In the genomic region with DNA sequence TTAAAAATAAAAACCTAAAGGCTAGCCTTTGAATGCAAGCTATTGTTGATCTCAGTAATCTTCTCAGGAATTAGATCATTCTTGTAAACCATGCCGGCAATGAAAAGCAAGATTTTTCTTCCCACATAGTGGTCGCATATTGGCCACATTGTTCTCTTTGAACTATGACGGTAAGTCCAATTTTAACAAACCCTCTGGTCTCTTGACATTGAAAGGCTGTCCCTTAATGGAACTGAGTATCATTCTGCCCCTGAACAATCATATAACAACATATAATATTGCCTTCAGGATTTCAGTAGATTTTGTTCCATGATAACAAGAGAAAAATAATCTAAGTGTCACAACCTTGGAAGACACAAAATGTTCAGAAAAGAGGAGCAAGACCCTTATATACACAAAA, we compare ENCODE assay signal across 29 cellular contexts. TPM values are rescaled to one million over a fixed set of nuclear protein-coding genes. Genes with fewer than 3 reads are reported as not detected.
"Had no signal": no experiment of that assay in that cellular context is flagged by ENCODE, and none has a peak within 500 bp of the region (broad histone marks: within the 10 kb centered on the region; RNA-seq: fewer than 3 reads in every experiment).

No MANE protein-coding gene starts in this region.

- ATAC-seq: activated CD4-positive, CD25-positive, alpha-beta regulatory T cell treated with anti-CD3 and anti-CD28 coated beads, Interleukin-2, amount 50 U/mL, for 24 hours; activated CD8-positive, alpha-beta T cell treated with anti-CD3 and anti-CD28 coated beads for 36 hours; activated naive CD8-positive, alpha-beta T cell treated with anti-CD3 and anti-CD28 coated beads, Interleukin-2, amount 50 U/mL, for 24 hours; activated T-cell treated with anti-CD3 and anti-CD28 coated beads, Interleukin-2, amount 50 U/mL, for 4 hours; activated T-helper 17 cell treated with anti-CD3 and anti-CD28 coated beads, Interleukin-2, amount 50 U/mL, for 72 hours; body of pancreas; T-cell had no signal

- DNase-seq: activated B cell treated with CpG ODN at 0.5 μM for 24 hours; activated CD4-positive, alpha-beta T cell treated with anti-CD3 and anti-CD28 coated beads for 48 hours; activated CD4-positive, alpha-beta T cell treated with anti-CD3 and anti-CD28 coated beads, Interleukin-2, amount 50 U/mL, for 1 hour; activated CD4-positive, alpha-beta T cell treated with anti-CD3 and anti-CD28 coated beads, Interleukin-2, amount 50 U/mL, for 48 hours; activated CD8-positive, alpha-beta memory T cell treated with anti-CD3 and anti-CD28 coated beads for 24 hours; activated CD8-positive, alpha-beta T cell treated with anti-CD3 and anti-CD28 coated beads for 36 hours; activated effector memory CD4-positive, alpha-beta T cell treated with Interleukin-2 at 50 U/mL for 16 hours; activated gamma-delta T cell treated with Interleukin-2 at 50 U/mL for 16 hours; activated naive CD4-positive, alpha-beta T cell treated with Interleukin-2 at 50 U/mL for 16 hours; activated naive CD8-positive, alpha-beta T cell treated with anti-CD3 and anti-CD28 coated beads for 36 hours; activated naive CD8-positive, alpha-beta T cell treated with anti-CD3 and anti-CD28 coated beads, Interleukin-2, amount 50 U/mL, for 24 hours; activated T-cell treated with anti-CD3 and anti-CD28 coated beads, Interleukin-2, amount 50 U/mL, for 4 hours; adrenal gland; amygdala; aorta; body of pancreas; central memory CD4-positive, alpha-beta T cell; cerebellar nuclear complex; colonic mucosa; effector CD8-positive, alpha-beta T cell; esophagus squamous epithelium; SW 1271; T-cell; T1000; WERI-Rb-1 had no signal

- H3K4me1 ChIP-seq: adrenal gland, body of pancreas, colonic mucosa, esophagus squamous epithelium had no signal

- H3K36me3 ChIP-seq: adrenal gland, colonic mucosa, esophagus squamous epithelium, WERI-Rb-1 had no signal

- H3K27me3 ChIP-seq: adrenal gland, body of pancreas, colonic mucosa, esophagus squamous epithelium had no signal

- H3K9me3 ChIP-seq: adrenal gland, body of pancreas, colonic mucosa, esophagus squamous epithelium had no signal

- H3K4me3 ChIP-seq: adrenal gland, body of pancreas, colonic mucosa, esophagus squamous epithelium had no signal

- H3K27ac ChIP-seq: adrenal gland, body of pancreas, colonic mucosa, epithelial cell of prostate, esophagus squamous epithelium, WERI-Rb-1 had no signal

RNA-seq across cellular contexts. Expression of gene TNNI3K, which starts 1.3 kb away (rescaled TPM):
- total RNA-seq: activated B cell treated with CpG ODN at 0.5 μM for 24 hours; activated naive CD8-positive, alpha-beta T cell treated with anti-CD3 and anti-CD28 coated beads for 36 hours; activated T-cell treated with anti-CD3 and anti-CD28 coated beads, Interleukin-2, amount 50 U/mL, for 4 hours; endothelial cell of umbilical vein had no signal
- polyA plus RNA-seq: aorta had no signal
